Comparison of ENCODE assay signal across 14 cellular contexts in the genomic region with DNA sequence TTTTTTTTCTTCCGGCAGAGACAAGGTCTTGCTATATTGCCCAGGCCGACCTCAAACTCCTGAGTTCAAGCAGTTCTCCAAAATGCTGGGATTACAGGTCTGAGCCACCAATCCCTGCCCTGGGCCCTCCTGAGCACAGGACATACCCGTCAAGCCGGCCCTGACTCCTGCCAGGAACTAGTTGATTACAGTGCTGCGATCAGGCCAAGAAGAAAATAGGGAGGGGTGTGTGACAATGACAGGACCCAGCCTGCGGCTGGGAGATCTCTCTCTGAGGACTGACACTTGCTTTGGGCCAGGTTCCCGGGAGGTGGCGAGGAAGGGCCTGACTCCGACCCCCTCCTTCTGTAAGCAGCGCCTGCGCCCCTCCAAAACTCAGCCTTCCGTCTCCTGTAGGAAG.
"Had no signal": no experiment of that assay in that cellular context is flagged by ENCODE, and none has a peak within 500 bp of the region (broad histone marks: within the 10 kb centered on the region; RNA-seq: fewer than 3 reads in every experiment).

No MANE protein-coding gene starts in this region.

- H3K27ac Mint-ChIP-seq: activated CD4-positive, alpha-beta T cell treated with anti-CD3 and anti-CD28 coated beads, Interleukin-2, amount 10 ng/mL, durations not matched to agents 7 days and 5 days; activated naive CD8-positive, alpha-beta T cell treated with anti-CD3 and anti-CD28 coated beads, Interleukin-2, amount 10 ng/mL, durations not matched to agents 7 days and 5 days; dendritic cell treated with granulocyte-macrophage colony-stimulating factor and Interleukin-4, amounts not matched to agents 40 ng/mL and 50 ng/mL, for 4 days; effector memory CD8-positive, alpha-beta T cell; natural killer cell treated with Interleukin-12 subunit alpha and Interleukin-12 subunit beta and Interleukin-15 and Interleukin-18, amount 100 ng/mL, for 72 hours; stimulated activated naive CD8-positive, alpha-beta T cell treated with anti-CD3 and anti-CD28 coated beads, Interleukin-15, Interleukin-2, amounts not matched to agents 100 ng/mL and 50 ng/mL, for 24 hours had no signal

- ATAC-seq: effector memory CD8-positive, alpha-beta T cell had no signal

- H3K9me3 Mint-ChIP-seq: natural killer cell treated with Interleukin-12 subunit alpha and Interleukin-12 subunit beta and Interleukin-15 and Interleukin-18, amount 100 ng/mL, for 72 hours had no signal

- H3K4me3 ChIP-seq: ascending aorta, breast epithelium, smooth muscle cell had no signal

- H3K36me3 ChIP-seq: ascending aorta, breast epithelium had no signal

- H3K27me3 ChIP-seq: ascending aorta, breast epithelium had no signal

- FAIRE-seq: frontal cortex, keratinocyte had no signal

- H3K36me3 Mint-ChIP-seq: activated naive CD8-positive, alpha-beta T cell treated with anti-CD3 and anti-CD28 coated beads, Interleukin-2, amount 10 ng/mL, durations not matched to agents 7 days and 5 days had no signal

- H3K4me2 ChIP-seq: smooth muscle cell had no signal

- H3K4me1 ChIP-seq: ascending aorta, breast epithelium had no signal

- H3K27me3 Mint-ChIP-seq: activated naive CD8-positive, alpha-beta T cell treated with anti-CD3 and anti-CD28 coated beads, Interleukin-2, amount 10 ng/mL, durations not matched to agents 7 days and 5 days had no signal

- H3K4me1 Mint-ChIP-seq: activated CD4-positive, alpha-beta T cell treated with anti-CD3 and anti-CD28 coated beads, Interleukin-2, amount 10 ng/mL, durations not matched to agents 7 days and 5 days; activated naive CD8-positive, alpha-beta T cell treated with anti-CD3 and anti-CD28 coated beads, Interleukin-2, amount 10 ng/mL, durations not matched to agents 7 days and 5 days had no signal

- H3K9me3 ChIP-seq: ascending aorta had no signal

- H3K4me3 Mint-ChIP-seq: activated CD4-positive, alpha-beta T cell treated with anti-CD3 and anti-CD28 coated beads, Interleukin-2, amount 10 ng/mL, durations not matched to agents 7 days and 5 days; activated naive CD8-positive, alpha-beta T cell treated with anti-CD3 and anti-CD28 coated beads, Interleukin-2, amount 10 ng/mL, durations not matched to agents 7 days and 5 days; dendritic cell treated with granulocyte-macrophage colony-stimulating factor and Interleukin-4, amounts not matched to agents 40 ng/mL and 50 ng/mL, for 4 days; effector memory CD8-positive, alpha-beta T cell; natural killer cell treated with Interleukin-12 subunit alpha and Interleukin-12 subunit beta and Interleukin-15 and Interleukin-18, amount 100 ng/mL, for 72 hours; stimulated activated naive CD8-positive, alpha-beta T cell treated with anti-CD3 and anti-CD28 coated beads, Interleukin-15, Interleukin-2, amounts not matched to agents 100 ng/mL and 50 ng/mL, for 24 hours had no signal

- H3K27ac ChIP-seq: ascending aorta, breast epithelium had no signal

- DNase-seq: activated CD4-positive, alpha-beta T cell treated with anti-CD3 and anti-CD28 coated beads, Interleukin-2, amount 10 ng/mL, durations not matched to agents 7 days and 5 days; activated naive CD4-positive, alpha-beta T cell; activated naive CD8-positive, alpha-beta T cell treated with anti-CD3 and anti-CD28 coated beads, Interleukin-2, amount 10 ng/mL, durations not matched to agents 7 days and 5 days; effector memory CD8-positive, alpha-beta T cell; mesendoderm; SW 1271 had no signal
